In genomic region chr17:39212200-39212810, GRCh38 we compare ENCODE assay signal across 1 cellular context.
TF ChIP-seq lines count a peak whose summit lies in the region.

No MANE protein-coding gene starts in this region.

TF ChIP-seq in IMR-90, 13 proteins besides CTCF, POLR2A, EP300 and RAD21 (continued from another document):
- no peak for TF ChIP-seq MXI1 (IDR thresholded peaks at IDR 0.05; ENCODE audit: borderline replicate concordance, low read depth, low read length)
- no peak for TF ChIP-seq FOS (IDR thresholded peaks at IDR 0.05; ENCODE audit: low read depth, low read length)
- no peak for TF ChIP-seq NFE2L2 (IDR thresholded peaks at IDR 0.05; ENCODE audit: low read depth, low read length)
- TF ChIP-seq CHD1 (IDR thresholded peaks at IDR 0.05; ENCODE audit: low read depth, low read length) = no peak
- no peak for TF ChIP-seq CEBPB (IDR thresholded peaks at IDR 0.05; ENCODE audit: low read depth, low read length)
TF ChIP-seq in IMR-90: peak in this region for 0.
